21 cellular contexts compared by ENCODE assay signal in the genomic region with DNA sequence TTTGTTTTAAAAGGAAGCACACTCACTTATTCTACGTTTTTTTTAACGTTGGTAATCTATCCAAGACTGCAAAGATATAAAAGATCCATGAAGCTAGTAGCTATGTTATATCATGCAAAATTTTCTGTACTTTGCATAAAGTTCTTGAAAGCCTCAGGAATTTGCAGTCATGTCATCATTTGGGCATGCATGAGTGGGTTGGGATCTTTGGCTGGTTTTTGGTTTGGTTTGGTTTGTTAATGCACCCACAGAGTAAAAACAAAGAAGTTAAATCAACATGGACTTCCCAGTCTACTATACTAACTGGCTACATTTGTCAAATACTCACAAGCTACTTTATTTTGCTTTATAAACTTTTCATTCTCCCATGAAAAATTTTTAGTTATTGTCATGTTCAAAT. TPM values are rescaled to one million over a fixed set of nuclear protein-coding genes. Genes with fewer than 3 reads are reported as not detected.
DNase-seq lines count a peak whose midpoint lies in the region; ATAC-seq and TF ChIP-seq lines count a peak whose summit lies in the region.
"Had no signal": no experiment of that assay in that cellular context is flagged by ENCODE, and none has a peak within 500 bp of the region (broad histone marks: within the 10 kb centered on the region; RNA-seq: fewer than 3 reads in every experiment).

No MANE protein-coding gene starts in this region.

- DNase-seq in AG04450 (ENCODE audit: low read depth, low spot score) (peak; percentile 55), astrocyte of the hippocampus (ENCODE audit: low read depth, low spot score) (peak; percentile 84), kidney epithelial cell (ENCODE audit: low read depth) (peak; percentile 26), lower lobe of right lung (no peak), GM13977 (ENCODE audit: low spot score) (no peak)
- no peak for DNase-seq in stimulated activated naive CD4-positive, alpha-beta T cell treated with Interleukin-2 at 50 U/mL for 16 hours (lab: John Stamatoyannopoulos, UW)
- no peak for DNase-seq in activated CD4-positive, alpha-beta T cell treated with anti-CD3 and anti-CD28 coated beads, Interleukin-2, amount 10 ng/mL, durations not matched to agents 24 days and 14 days
- DNase-seq: activated CD4-positive, alpha-beta T cell treated with anti-CD3 and anti-CD28 coated beads, Interleukin-2, amount 50 U/mL, for 1 hour; activated naive CD8-positive, alpha-beta T cell treated with anti-CD3 and anti-CD28 coated beads, Interleukin-2, amount 50 U/mL, for 24 hours; activated T-cell treated with anti-CD3 and anti-CD28 coated beads, Interleukin-2, amount 50 U/mL, for 1 hour; COR-L47; heart left ventricle; Kasumi-1; mucosa of descending colon; NCI-H1694 treated with DMSO at 0.1 percent for 48 hours; NCI-H446 had no signal

- H3K9me3 ChIP-seq in AG04450 (ENCODE audit: control insufficient read depth, insufficient read depth, low read length) (no peaks in the 10 kb centered on the region), HUES48 (ENCODE audit: control insufficient read depth, insufficient read depth, low read length) (no peaks in the 10 kb centered on the region), lower lobe of right lung (no peaks in the 10 kb centered on the region)
- H3K9me3 ChIP-seq: heart left ventricle, mucosa of descending colon had no signal

- no peak overlapping the region for H3K4me3 Mint-ChIP-seq in activated CD4-positive, alpha-beta T cell treated with anti-CD3 and anti-CD28 coated beads, Interleukin-2, amount 10 ng/mL, durations not matched to agents 24 days and 14 days
- H3K4me3 Mint-ChIP-seq: activated naive CD8-positive, alpha-beta T cell treated with anti-CD3 and anti-CD28 coated beads, Interleukin-2, amount 50 U/mL, for 24 hours; type B pancreatic cell had no signal

- no peak overlapping the region for H3K27ac ChIP-seq in AG04450 (ENCODE audit: low read depth, low read length)
- peak overlapping the region; percentile 76 for H3K27ac ChIP-seq in HUES48 (ENCODE audit: low read depth, low read length)
- no peak overlapping the region for H3K27ac ChIP-seq in lower lobe of right lung
- H3K27ac ChIP-seq: heart left ventricle, SK-N-MC, skin epidermis had no signal

- no peak overlapping the region for H3K27ac Mint-ChIP-seq in activated CD4-positive, alpha-beta T cell treated with anti-CD3 and anti-CD28 coated beads, Interleukin-2, amount 10 ng/mL, durations not matched to agents 24 days and 14 days
- H3K27ac Mint-ChIP-seq: activated naive CD8-positive, alpha-beta T cell treated with anti-CD3 and anti-CD28 coated beads, Interleukin-2, amount 50 U/mL, for 24 hours; type B pancreatic cell had no signal

- H3K36me3 ChIP-seq in HUES48 (ENCODE audit: control insufficient read depth, insufficient read depth, low read length), result no peaks in the 10 kb centered on the region
- no peaks in the 10 kb centered on the region for H3K36me3 ChIP-seq in kidney epithelial cell (ENCODE audit: control insufficient read depth, insufficient read depth, low read length)
- no peaks in the 10 kb centered on the region for H3K36me3 ChIP-seq in lower lobe of right lung
- H3K36me3 ChIP-seq: heart left ventricle had no signal

- H3K4me1 ChIP-seq in HUES48 (ENCODE audit: control insufficient read depth, insufficient read depth, low read length), result peaks cover 18% of the 10 kb centered on the region
- no peaks in the 10 kb centered on the region for H3K4me1 ChIP-seq in lower lobe of right lung
- H3K4me1 ChIP-seq: heart left ventricle had no signal

- no peak overlapping the region for H3K9ac ChIP-seq in HUES48 (ENCODE audit: low read depth, low read length)

- no peak overlapping the region for H3K4me3 ChIP-seq in AG04450 (ENCODE audit: low read depth, low read length)
- H3K4me3 ChIP-seq in HUES48 (ENCODE audit: low read depth, low read length), result no peak overlapping the region
- no peak overlapping the region for H3K4me3 ChIP-seq in kidney epithelial cell (ENCODE audit: low read depth, low read length)
- H3K4me3 ChIP-seq in lower lobe of right lung, result no peak overlapping the region
- H3K4me3 ChIP-seq: heart left ventricle, mucosa of descending colon, SK-N-MC, skin epidermis had no signal

- H3K27me3 ChIP-seq in AG04450 (ENCODE audit: control insufficient read depth, insufficient read depth, low read length) (no peaks in the 10 kb centered on the region), HUES48 (ENCODE audit: control insufficient read depth, insufficient read depth, low read length) (no peaks in the 10 kb centered on the region), kidney epithelial cell (ENCODE audit: control insufficient read depth, insufficient read depth, low read length) (no peaks in the 10 kb centered on the region), lower lobe of right lung (ENCODE audit: low read depth) (no peaks in the 10 kb centered on the region)

- H3K9me3 Mint-ChIP-seq in activated CD4-positive, alpha-beta T cell treated with anti-CD3 and anti-CD28 coated beads, Interleukin-2, amount 10 ng/mL, durations not matched to agents 24 days and 14 days, result no peaks in the 10 kb centered on the region
- H3K9me3 Mint-ChIP-seq: activated naive CD8-positive, alpha-beta T cell treated with anti-CD3 and anti-CD28 coated beads, Interleukin-2, amount 50 U/mL, for 24 hours; type B pancreatic cell had no signal

- TF ChIP-seq CTCF in AG04450 (IDR thresholded peaks at IDR 0.05; ENCODE audit: low read depth, low read length) (no peak), kidney epithelial cell (IDR thresholded peaks at IDR 0.05; ENCODE audit: insufficient read depth, low read length, poor library complexity, severe bottlenecking) (no peak), lower lobe of right lung (IDR thresholded peaks at IDR 0.05) (no peak), GM13977 (IDR thresholded peaks at IDR 0.05; ENCODE audit: extremely low read depth, insufficient read depth, missing control alignments) (no peak)

- intact Hi-C loops in lower lobe of right lung (cut with DNase I), result no loop called here
- intact Hi-C loops in activated CD4-positive, alpha-beta T cell treated with anti-CD3 and anti-CD28 coated beads, Interleukin-2, amount 10 ng/mL, durations not matched to agents 24 days and 14 days (cut with micrococcal nuclease), result no loop called here

- no peaks in the 10 kb centered on the region for H3K36me3 Mint-ChIP-seq in activated CD4-positive, alpha-beta T cell treated with anti-CD3 and anti-CD28 coated beads, Interleukin-2, amount 10 ng/mL, durations not matched to agents 24 days and 14 days (ENCODE audit: low read depth)
- H3K36me3 Mint-ChIP-seq: type B pancreatic cell had no signal

- H3K4me1 Mint-ChIP-seq in activated CD4-positive, alpha-beta T cell treated with anti-CD3 and anti-CD28 coated beads, Interleukin-2, amount 10 ng/mL, durations not matched to agents 24 days and 14 days, result no peaks in the 10 kb centered on the region
- H3K4me1 Mint-ChIP-seq: activated naive CD8-positive, alpha-beta T cell treated with anti-CD3 and anti-CD28 coated beads, Interleukin-2, amount 50 U/mL, for 24 hours had no signal

- in situ Hi-C loops in GM13977 (cut with MboI; ENCODE audit: low pct_unique_long_range_greater_than_20kb, low sequenced_read_pairs, unreplicated experiment), result no loop called here

- ATAC-seq in lower lobe of right lung, result no peak
- ATAC-seq: activated naive CD8-positive, alpha-beta T cell treated with anti-CD3 and anti-CD28 coated beads, Interleukin-2, amount 50 U/mL, for 24 hours; heart left ventricle; mucosa of descending colon had no signal

- POLR2A ChIA-PET in AG04450 (lab: Yijun Ruan, JAX), result no interaction called here

- peaks cover 10% of the 10 kb centered on the region for H3K27me3 Mint-ChIP-seq in activated CD4-positive, alpha-beta T cell treated with anti-CD3 and anti-CD28 coated beads, Interleukin-2, amount 10 ng/mL, durations not matched to agents 24 days and 14 days
- H3K27me3 Mint-ChIP-seq: activated naive CD8-positive, alpha-beta T cell treated with anti-CD3 and anti-CD28 coated beads, Interleukin-2, amount 50 U/mL, for 24 hours had no signal

- CTCF ChIA-PET in AG04450 (lab: Charles Lee), result interaction anchor here (0.7 kb wide), 1 partner anchor 19 kb away, joined by 3 read pairs; no protein-coding TSS in a partner anchor

RNA-seq across cellular contexts. Expression of a gene that starts 26.1 kb away (rescaled TPM):
- polyA plus RNA-seq in AG04450 (2011; rRNA removed), result not detected in 2 replicates
- polyA minus RNA-seq in AG04450 (2011; rRNA and poly(A)+ RNA removed), result not detected in 2 replicates
- total RNA-seq in kidney epithelial cell (not detected in 2 replicates), lower lobe of right lung (not detected)
- not detected in 2 replicates for total RNA-seq in activated CD4-positive, alpha-beta T cell treated with anti-CD3 and anti-CD28 coated beads, Interleukin-2, amount 10 ng/mL, durations not matched to agents 24 days and 14 days
- total RNA-seq: heart left ventricle, mucosa of descending colon, osteocyte had no signal
- polyA plus RNA-seq: heart left ventricle had no signal

Comparison
In these comparisons a context has a peak if more than half of its experiments do, and no peak if none do; other contexts are left out.
1. DNase-seq: peak in AG04450 (single experiment), astrocyte of the hippocampus (single experiment) and kidney epithelial cell (single experiment); none in lower lobe of right lung (single experiment), GM13977 (single experiment), stimulated activated naive CD4-positive, alpha-beta T cell treated with Interleukin-2 at 50 U/mL for 16 hours (single experiment) and activated CD4-positive, alpha-beta T cell treated with anti-CD3 and anti-CD28 coated beads, Interleukin-2, amount 10 ng/mL, durations not matched to agents 24 days and 14 days (single experiment).